Comparison of ENCODE assay signal across 8 cellular contexts in genomic region chr6:20708367-20709124, GRCh38.
DNase-seq lines count a peak whose midpoint lies in the region; ATAC-seq and TF ChIP-seq lines count a peak whose summit lies in the region.

No MANE protein-coding gene starts in this region.

- no peak overlapping the region for H2AFZ ChIP-seq in PC-3 (ENCODE audit: low read length)

- ATAC-seq in PC-3, result no peak

- POLR2A ChIA-PET in PC-3 (lab: Charles Lee; ENCODE audit: unreplicated experiment), result no interaction called here

- no peak overlapping the region for H3K4me3 Mint-ChIP-seq in nephron progenitor cell

- H3K4me1 ChIP-seq in testis (no peaks in the 10 kb centered on the region), PC-3 (ENCODE audit: insufficient read depth, low read length) (peaks cover 18% of the 10 kb centered on the region)

- H3K9me2 ChIP-seq in PC-3 (replicated peaks; ENCODE audit: low read length), result no peaks in the 10 kb centered on the region

- H3K27me3 Mint-ChIP-seq in nephron progenitor cell (ENCODE audit: low read depth, poor library complexity), result no peaks in the 10 kb centered on the region

- DNase-seq in NCI-H748 treated with DMSO at 0.1 percent for 48 hours (lab: John Stamatoyannopoulos, UW) (peak; percentile 59), NCI-H748 (lab: John Stamatoyannopoulos, UW; ENCODE audit: unreplicated experiment) (no peak), H4 (ENCODE audit: low spot score) (peak; percentile 55), NCI-H524 (lab: John Stamatoyannopoulos, UW) (peak; percentile 83 to 94), nephron progenitor cell (no peak), T-helper 9 cell (no peak), testis (no peak), PC-3 (no peak)

- 89 to 90% methylated on average over 3 of the region's 3 CpGs for WGBS in testis, 2 donors

- no peak overlapping the region for H3K4me2 ChIP-seq in PC-3 (ENCODE audit: low read length)

- H3K79me2 ChIP-seq in PC-3 (ENCODE audit: low read length), result no peaks in the 10 kb centered on the region

- TF ChIP-seq POLR2A in testis (IDR thresholded peaks at IDR 0.05), result no peak

- no peak for TF ChIP-seq CTCF in nephron progenitor cell (IDR thresholded peaks at IDR 0.05)
- no peak for TF ChIP-seq CTCF in testis (IDR thresholded peaks at IDR 0.05)
- TF ChIP-seq CTCF in PC-3 (conservative IDR thresholded peaks at IDR 0.05; ENCODE audit: low read depth, low read length), result no peak

- H3K27ac ChIP-seq in testis (no peak overlapping the region), PC-3 (ENCODE audit: low read length) (no peak overlapping the region)

- H3K27ac Mint-ChIP-seq in nephron progenitor cell, result peak overlapping the region; percentile 41

- no peaks in the 10 kb centered on the region for H3K36me3 ChIP-seq in testis (ENCODE audit: low read depth, missing control alignments)
- no peaks in the 10 kb centered on the region for H3K36me3 ChIP-seq in PC-3 (ENCODE audit: low read depth, low read length)

- CTCF ChIA-PET in PC-3 (lab: Charles Lee), result no interaction called here

- intact Hi-C loops in testis (cut with DNase I; ENCODE audit: low total_unique reads), result no loop called here
- intact Hi-C loops in PC-3 (cut with micrococcal nuclease), result no loop called here

- H3F3A ChIP-seq in PC-3 (ENCODE audit: low read length, unreplicated experiment), result no peaks in the 10 kb centered on the region

- H4K20me1 ChIP-seq in PC-3 (ENCODE audit: low read length), result no peaks in the 10 kb centered on the region

- BruUV-seq in PC-3 (replicated peaks; lab: Mats Ljungman, UMichigan), result no TSS peak

- H3K9me3 Mint-ChIP-seq in nephron progenitor cell, result no peaks in the 10 kb centered on the region

- H3K27me3 ChIP-seq in testis (no peaks in the 10 kb centered on the region), PC-3 (ENCODE audit: low read length) (no peaks in the 10 kb centered on the region)

- H3K9me3 ChIP-seq in testis (no peaks in the 10 kb centered on the region), PC-3 (ENCODE audit: low read length) (no peaks in the 10 kb centered on the region)

- no peak overlapping the region for H3K9ac ChIP-seq in PC-3 (ENCODE audit: low read length)

- H3K4me1 Mint-ChIP-seq in nephron progenitor cell, result peaks cover 11% of the 10 kb centered on the region

- no peak overlapping the region for H3K4me3 ChIP-seq in testis
- H3K4me3 ChIP-seq in PC-3 (ENCODE audit: low read length), result no peak overlapping the region

- no peaks in the 10 kb centered on the region for H3K36me3 Mint-ChIP-seq in nephron progenitor cell (ENCODE audit: low read depth)

Comparison
In these comparisons a context has a peak if more than half of its experiments do, and no peak if none do; other contexts are left out.
1. DNase-seq: peak in NCI-H748 treated with DMSO at 0.1 percent for 48 hours (single experiment), H4 (single experiment) and NCI-H524 (2 of 2); none in NCI-H748 (single experiment), nephron progenitor cell (single experiment), T-helper 9 cell (single experiment), testis (single experiment) and PC-3 (single experiment).